2 cellular contexts compared by ENCODE assay signal in genomic region chr11:126502159-126502558, GRCh38.
TF ChIP-seq lines count a peak whose summit lies in the region.

No MANE protein-coding gene starts in this region.

TF ChIP-seq in IMR-90, 13 proteins besides CTCF, POLR2A, EP300 and RAD21:
- TF ChIP-seq CEBPB (IDR thresholded peaks at IDR 0.05; ENCODE audit: low read depth, low read length) (no peak), USF2 (IDR thresholded peaks at IDR 0.05; ENCODE audit: low read depth, low read length) (no peak), BHLHE40 (IDR thresholded peaks at IDR 0.05; ENCODE audit: low read depth, low read length) (no peak), NFE2L2 (IDR thresholded peaks at IDR 0.05; ENCODE audit: low read depth, low read length) (no peak), MAZ (IDR thresholded peaks at IDR 0.05; ENCODE audit: borderline replicate concordance, low read depth, low read length) (no peak), SMC3 (IDR thresholded peaks at IDR 0.05; ENCODE audit: low read depth, low read length) (no peak), RFX5 (IDR thresholded peaks at IDR 0.05; ENCODE audit: low read depth, low read length) (no peak), FOS (IDR thresholded peaks at IDR 0.05; ENCODE audit: low read depth, low read length) (no peak), RCOR1 (IDR thresholded peaks at IDR 0.05; ENCODE audit: insufficient replicate concordance, low read length) (no peak)

TF ChIP-seq in H1, 55 proteins besides CTCF, POLR2A, EP300 and RAD21:
- TF ChIP-seq TBP (IDR thresholded peaks at IDR 0.05; ENCODE audit: low read depth, low read length): no peak
- no peak for TF ChIP-seq CEBPB (IDR thresholded peaks at IDR 0.05; ENCODE audit: low read depth, low read length)
- TF ChIP-seq JUND (IDR thresholded peaks at IDR 0.05; ENCODE audit: low read length): no peak
- TF ChIP-seq SRF (IDR thresholded peaks at IDR 0.05; ENCODE audit: low read depth, low read length): no peak
- no peak for TF ChIP-seq SUZ12 (IDR thresholded peaks at IDR 0.05; ENCODE audit: low read length)
- TF ChIP-seq JUN (IDR thresholded peaks at IDR 0.05; ENCODE audit: low read depth, low read length): no peak
- no peak for TF ChIP-seq TEAD4 (IDR thresholded peaks at IDR 0.05; ENCODE audit: low read depth, low read length)
- TF ChIP-seq SIX5 (IDR thresholded peaks at IDR 0.05; ENCODE audit: low read depth, low read length): no peak
- TF ChIP-seq SP4 (IDR thresholded peaks at IDR 0.05; ENCODE audit: low read length): no peak
- no peak for TF ChIP-seq MAFK (IDR thresholded peaks at IDR 0.05; ENCODE audit: low read depth, low read length)
- TF ChIP-seq BACH1 (IDR thresholded peaks at IDR 0.05; ENCODE audit: low read length): no peak
